20 cellular contexts compared by ENCODE assay signal in genomic region chr17:18229771-18230170, GRCh38. TPM values are rescaled to one million over a fixed set of nuclear protein-coding genes. Genes with fewer than 3 reads are reported as not detected.
DNase-seq lines count a peak whose midpoint lies in the region; ATAC-seq, FAIRE-seq and TF ChIP-seq lines count a peak whose summit lies in the region.
"Had no signal": no experiment of that assay in that cellular context is flagged by ENCODE, and none has a peak within 500 bp of the region (broad histone marks: within the 10 kb centered on the region; RNA-seq: fewer than 3 reads in every experiment).

No MANE protein-coding gene starts in this region.

- H3K4me1 ChIP-seq in lower lobe of right lung (peaks cover 12% of the 10 kb centered on the region), aorta (ENCODE audit: control insufficient read depth in 1 of 2, insufficient read depth in 2 of 2, low read length in 2 of 2) (no peaks in the 10 kb centered on the region)

- H3K27me3 ChIP-seq in lower lobe of right lung (ENCODE audit: low read depth) (no peaks in the 10 kb centered on the region), aorta (ENCODE audit: control insufficient read depth in 1 of 2, insufficient read depth in 2 of 2, low read length in 1 of 2) (no peaks in the 10 kb centered on the region)
- H3K27me3 ChIP-seq: MG63 had no signal

- TF ChIP-seq CTCF in lower lobe of right lung (IDR thresholded peaks at IDR 0.05): no peak

- H3K36me3 ChIP-seq in lower lobe of right lung (peaks cover 22% of the 10 kb centered on the region), aorta (ENCODE audit: control insufficient read depth in 1 of 2, insufficient read depth in 2 of 2, low read length in 1 of 2) (peaks cover 0 to 4% of the 10 kb centered on the region in 2 donors)
- H3K36me3 ChIP-seq: MG63 had no signal

- no peak overlapping the region for H3K4me3 ChIP-seq in lower lobe of right lung
- no peak overlapping the region for H3K4me3 ChIP-seq in aorta (ENCODE audit: low read length in 2 of 2)
- H3K4me3 ChIP-seq: MG63 had no signal

- H3K27ac ChIP-seq in caudate nucleus (ENCODE audit: low read depth, low read length) (peak overlapping the region; percentile 98), lower lobe of right lung (no peak overlapping the region), aorta (ENCODE audit: low read depth in 1 of 2, low read length in 2 of 2) (no peak overlapping the region)

- 94 to 97% methylated on average over 6 to 7 of the region's 7 CpGs for WGBS in aorta, 2 donors

- H3K9me3 ChIP-seq in lower lobe of right lung (no peaks in the 10 kb centered on the region), aorta (ENCODE audit: control insufficient read depth, low read length) (no peaks in the 10 kb centered on the region)
- H3K9me3 ChIP-seq: MG63 had no signal

- DNase-seq in HTR-8/SVneo (ENCODE audit: insufficient read length, low spot score): no peak
- DNase-seq in caudate nucleus (lab: John Stamatoyannopoulos, UW): no peak
- DNase-seq in lower lobe of right lung: peak; percentile 35
- DNase-seq in retina: peak; percentile 24
- DNase-seq in aorta: no peak
- DNase-seq in GM03348 (ENCODE audit: low spot score): no peak
- DNase-seq: DMS153, DND-41, IMR-90, KG1, MG63, NCI-H1105 treated with DMSO at 0.1 percent for 48 hours, NCI-H2029, NCI-H446 treated with DMSO at 0.1 percent for 48 hours, NCI-H526 treated with DMSO at 0.1 percent for 48 hours, RPMI8226, SHP77 treated with DMSO at 0.1 percent for 48 hours had no signal

- intact Hi-C loops in lower lobe of right lung (cut with DNase I): no loop called here
- intact Hi-C loops in aorta (cut with DNase I): no loop called here

- ATAC-seq in lower lobe of right lung (no peak), HG03442 (IDR thresholded peaks at IDR 0.05; ENCODE audit: unreplicated experiment) (no peak), aorta (ENCODE audit: low FRiP score) (no peak)

- peak; percentile 42 for FAIRE-seq in HTR-8/SVneo (lab: Jason Lieb, UNC)
- FAIRE-seq: GM18507, H54 had no signal

RNA-seq across cellular contexts. Expression of gene LLGL1, which starts 4.3 kb away (rescaled TPM):
- total RNA-seq in lower lobe of right lung (12.0 TPM), aorta (10 to 100 TPM; 14.1 to 18.9 TPM)
- polyA plus RNA-seq in aorta: 10 to 100 TPM in 1 of 2 donors, 1 to 10 TPM in 1; 4.0 to 12.7 TPM

RNA-seq across cellular contexts. Expression of gene FLII, which starts 28.8 kb away (rescaled TPM):
- total RNA-seq in lower lobe of right lung: 327 TPM
- 100 to 1,000 TPM; 250 to 299 TPM for total RNA-seq in aorta
- 100 to 1,000 TPM in 1 of 2 donors, 10 to 100 TPM in 1; 87.5 to 355 TPM for polyA plus RNA-seq in aorta

RNA-seq across cellular contexts. Expression of gene MIEF2, which starts 30.7 kb away (rescaled TPM):
- total RNA-seq in lower lobe of right lung: 9.5 TPM
- 10 to 100 TPM; 11.1 to 13.1 TPM for total RNA-seq in aorta
- 1 to 10 TPM; 2.4 to 7.5 TPM for polyA plus RNA-seq in aorta

RNA-seq across cellular contexts. Expression of gene ALKBH5, which starts 46.1 kb away (rescaled TPM):
- 100 TPM for total RNA-seq in lower lobe of right lung
- total RNA-seq in aorta: 100 to 1,000 TPM in 1 of 2 donors, 10 to 100 TPM in 1; 91.5 to 114 TPM
- 10 to 100 TPM; 33.0 to 40.4 TPM for polyA plus RNA-seq in aorta

Comparison
In these comparisons a context has a peak if more than half of its experiments do, and no peak if none do; other contexts are left out.
1. DNase-seq: peak in lower lobe of right lung (single experiment) and retina (single experiment); none in HTR-8/SVneo (single experiment), caudate nucleus (0 of 61), aorta (0 of 2) and GM03348 (single experiment).